In genomic region chr15:45448516-45448915, GRCh38 we compare ENCODE assay signal across 19 cellular contexts.
DNase-seq lines count a peak whose midpoint lies in the region; ATAC-seq, FAIRE-seq and TF ChIP-seq lines count a peak whose summit lies in the region.
"Had no signal": no experiment of that assay in that cellular context is flagged by ENCODE, and none has a peak within 500 bp of the region (broad histone marks: within the 10 kb centered on the region; RNA-seq: fewer than 3 reads in every experiment).

No MANE protein-coding gene starts in this region.

- H2BK12ac ChIP-seq in neuronal stem cell (ENCODE audit: low read length), result no peak overlapping the region

- H3K4ac ChIP-seq in neuronal stem cell (ENCODE audit: low read length), result no peak overlapping the region

- H3K36me3 ChIP-seq in esophagus squamous epithelium (no peaks in the 10 kb centered on the region), neuronal stem cell (replicated peaks in 1 of 2; ENCODE audit: control insufficient read depth in 2 of 2, insufficient read depth in 2 of 2, low read length in 2 of 2) (no peaks in the 10 kb centered on the region)
- H3K36me3 ChIP-seq: heart left ventricle, SJCRH30 had no signal

- TF ChIP-seq POLR2A in esophagus squamous epithelium (IDR thresholded peaks at IDR 0.05), result no peak

- WGBS in esophagus squamous epithelium, 2 donors, result 67 to 92% methylated on average over 4 to 5 of the region's 7 CpGs
- WGBS in neuronal stem cell (ENCODE audit: extremely low coverage in 2 of 2, insufficient read length in 2 of 2, insufficient replicate concordance in 1 of 2), 2 donors, result no CpG with 5 or more reads among the region's 7 CpGs

- H3K9me3 ChIP-seq in esophagus squamous epithelium, result no peaks in the 10 kb centered on the region
- peaks cover 4% of the 10 kb centered on the region in 2 donors for H3K9me3 ChIP-seq in neuronal stem cell (replicated peaks in 1 of 2; ENCODE audit: control insufficient read depth in 2 of 2, insufficient read depth in 1 of 2, low read depth in 1 of 2, low read length in 2 of 2)
- H3K9me3 ChIP-seq: heart left ventricle, SJCRH30 had no signal

- H3K4me2 ChIP-seq in neuronal stem cell (ENCODE audit: insufficient read depth, low read length, poor library complexity, severe bottlenecking), result no peak overlapping the region

- H3K23ac ChIP-seq in neuronal stem cell (ENCODE audit: low read depth, low read length, poor library complexity), result peak overlapping the region; percentile 34

- peak overlapping the region; percentile 37 to 57 (median 50) for H3K27ac ChIP-seq in esophagus squamous epithelium
- no peak overlapping the region for H3K27ac ChIP-seq in neuronal stem cell (replicated peaks; ENCODE audit: low read length)
- H3K27ac ChIP-seq: heart left ventricle, SJCRH30 had no signal

- H3K27ac Mint-ChIP-seq in osteocyte (ENCODE audit: unreplicated experiment), result no peak overlapping the region
- H3K27ac Mint-ChIP-seq: memory B cell had no signal

- peak overlapping the region; percentile 25 for H4K8ac ChIP-seq in neuronal stem cell (ENCODE audit: low read depth, low read length)

- H3K14ac ChIP-seq in neuronal stem cell (ENCODE audit: low read length), result peak overlapping the region; percentile 65

- H4K91ac ChIP-seq in neuronal stem cell (ENCODE audit: low read depth, low read length, poor library complexity), result no peak overlapping the region

- H3K27me3 ChIP-seq in esophagus squamous epithelium, result no peaks in the 10 kb centered on the region
- H3K27me3 ChIP-seq in neuronal stem cell (ENCODE audit: control insufficient read depth in 3 of 3, insufficient read depth in 3 of 3, low read depth in 1 of 3, low read length in 3 of 3), result peaks cover 0 to 44% (median 0%) of the 10 kb centered on the region in 3 experiments

- no peak overlapping the region for H2AK5ac ChIP-seq in neuronal stem cell (ENCODE audit: low read depth, low read length)

- H3K4me1 Mint-ChIP-seq in osteocyte (ENCODE audit: unreplicated experiment), result peaks cover 39% of the 10 kb centered on the region
- H3K4me1 Mint-ChIP-seq: memory B cell had no signal

- H2AFZ ChIP-seq in neuronal stem cell (ENCODE audit: low read length), result peak overlapping the region; percentile 22

- intact Hi-C loops in esophagus squamous epithelium (cut with DNase I), result no loop called here

- H3K9me3 Mint-ChIP-seq in osteocyte (ENCODE audit: unreplicated experiment), result peaks cover 4% of the 10 kb centered on the region
- H3K9me3 Mint-ChIP-seq: memory B cell had no signal

- no peaks in the 10 kb centered on the region for H3K79me1 ChIP-seq in neuronal stem cell (ENCODE audit: low read depth, low read length)

- H2BK5ac ChIP-seq in neuronal stem cell (ENCODE audit: low read length), result no peak overlapping the region

- H2BK120ac ChIP-seq in neuronal stem cell (ENCODE audit: low read depth, low read length), result no peak overlapping the region

- DNase-seq in Caki2 (ENCODE audit: low read depth) (peak; percentile 79), RCC 7860 (ENCODE audit: low spot score) (peak; percentile 79), esophagus squamous epithelium (lab: John Stamatoyannopoulos, UW) (no peak), neuronal stem cell (ENCODE audit: low spot score) (no peak), osteocyte (ENCODE audit: extremely low spot score, unreplicated experiment) (no peak), NCI-H1105 treated with DMSO at 0.1 percent for 48 hours (lab: John Stamatoyannopoulos, UW) (no peak)
- DNase-seq: activated CD4-positive, CD25-positive, alpha-beta regulatory T cell treated with anti-CD3 and anti-CD28 coated beads, Interleukin-2, amount 50 U/mL, for 72 hours; COR-L47; heart left ventricle; Karpas-422; kidney; NCI-H1105; NCI-H524 treated with DMSO at 0.1 percent for 48 hours; right cardiac atrium; SJCRH30 had no signal

- no peak overlapping the region for H3K4me3 Mint-ChIP-seq in osteocyte (ENCODE audit: unreplicated experiment)
- H3K4me3 Mint-ChIP-seq: memory B cell had no signal

- in situ Hi-C loops in Caki2 (cut with HindIII; ENCODE audit: low pct_unique_long_range_greater_than_20kb, low sequenced_read_pairs), result no loop called here

- no peak overlapping the region for H2BK15ac ChIP-seq in neuronal stem cell (ENCODE audit: low read length)

- H3K4me1 ChIP-seq in esophagus squamous epithelium (peaks cover 6 to 48% (median 10%) of the 10 kb centered on the region in 3 donors), neuronal stem cell (ENCODE audit: control insufficient read depth in 2 of 2, insufficient read depth in 1 of 2, low read depth in 1 of 2, low read length in 2 of 2) (no peaks in the 10 kb centered on the region)
- H3K4me1 ChIP-seq: SJCRH30 had no signal

- H3K36me3 Mint-ChIP-seq in osteocyte (ENCODE audit: unreplicated experiment), result no peaks in the 10 kb centered on the region
- H3K36me3 Mint-ChIP-seq: memory B cell had no signal

- H3K4me3 ChIP-seq in esophagus squamous epithelium (no peak overlapping the region), neuronal stem cell (ENCODE audit: low read length in 2 of 2) (no peak overlapping the region)
- H3K4me3 ChIP-seq: GM12878, heart left ventricle, SJCRH30 had no signal

- H3K18ac ChIP-seq in neuronal stem cell (ENCODE audit: low read length), result peak overlapping the region; percentile 9

- TF ChIP-seq CTCF in esophagus squamous epithelium (IDR thresholded peaks at IDR 0.05), result no peak
- no peak for TF ChIP-seq CTCF in osteocyte (IDR thresholded peaks at IDR 0.05)

- H3K27me3 Mint-ChIP-seq in osteocyte (ENCODE audit: unreplicated experiment), result no peaks in the 10 kb centered on the region

- ATAC-seq in HG03342 (IDR thresholded peaks at IDR 0.05; ENCODE audit: unreplicated experiment) (no peak), HG02852 (IDR thresholded peaks at IDR 0.05; ENCODE audit: unreplicated experiment) (no peak)
- ATAC-seq: right cardiac atrium had no signal

- H3K9ac ChIP-seq in neuronal stem cell (ENCODE audit: low read depth, low read length, poor library complexity), result peak overlapping the region; percentile 63

- peak; percentile 42 for FAIRE-seq in RCC 7860 (lab: Jason Lieb, UNC)
- FAIRE-seq: GM12878, kidney had no signal

Comparison
In these comparisons a context has a peak if more than half of its experiments do, and no peak if none do; other contexts are left out.
1. DNase-seq: peak in Caki2 (single experiment) and RCC 7860 (single experiment); none in esophagus squamous epithelium (single experiment), neuronal stem cell (single experiment), osteocyte (single experiment) and NCI-H1105 treated with DMSO at 0.1 percent for 48 hours (single experiment).